31 cellular contexts compared by ENCODE assay signal in the genomic region with DNA sequence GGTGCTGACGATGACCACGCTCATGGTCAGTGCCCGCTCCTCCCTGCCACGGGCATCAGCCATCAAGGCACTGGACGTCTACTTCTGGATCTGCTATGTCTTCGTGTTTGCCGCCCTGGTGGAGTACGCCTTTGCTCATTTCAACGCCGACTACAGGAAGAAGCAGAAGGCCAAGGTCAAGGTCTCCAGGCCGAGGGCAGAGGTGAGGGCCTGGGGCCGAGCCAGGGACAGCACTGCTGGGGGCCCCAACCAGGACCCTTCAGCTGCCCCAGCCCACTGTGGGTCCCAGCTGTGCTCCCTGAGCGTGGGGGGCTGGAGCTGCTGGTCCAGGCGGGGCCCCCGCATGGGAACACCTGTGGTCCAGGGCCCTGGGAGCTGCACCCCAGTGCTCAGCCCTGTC. TPM values are rescaled to one million over a fixed set of nuclear protein-coding genes. Genes with fewer than 3 reads are reported as not detected.
"Had no signal": no experiment of that assay in that cellular context is flagged by ENCODE, and none has a peak within 500 bp of the region (broad histone marks: within the 10 kb centered on the region; RNA-seq: fewer than 3 reads in every experiment).

No MANE protein-coding gene starts in this region.

- H3K27me3 ChIP-seq: ovary, testis, vagina had no signal

- H3K79me2 ChIP-seq: parathyroid adenoma had no signal

- H3K36me3 ChIP-seq: ovary, spleen, suprapubic skin, tibial artery, transverse colon, upper lobe of right lung, vagina had no signal

- ATAC-seq: naive thymus-derived CD8-positive, alpha-beta T cell; natural killer cell treated with Interleukin-12 subunit alpha and Interleukin-12 subunit beta and Interleukin-15 and Interleukin-18, amount 100 ng/mL, for 72 hours; psoas muscle; right cardiac atrium; sciatic nerve; stimulated activated memory B cell treated with anti-CD40 and anti-IgM and Interleukin-4, amounts not matched to agents 10 μg/mL and 1 μg/mL and 100 μg/mL, for 72 hours; stimulated activated naive CD8-positive, alpha-beta T cell treated with anti-CD3 and anti-CD28 coated beads, Interleukin-15, amount 100 ng/mL, for 72 hours; stimulated activated naive CD8-positive, alpha-beta T cell treated with anti-CD3 and anti-CD28 coated beads, Interleukin-15, Interleukin-2, amounts not matched to agents 100 U/mL and 50 U/mL, for 24 hours; upper lobe of right lung had no signal

- H3K9me3 ChIP-seq: ovary, psoas muscle, spleen, suprapubic skin, testis, tibial artery, transverse colon, upper lobe of right lung, vagina had no signal

- DNase-seq: naive thymus-derived CD8-positive, alpha-beta T cell; nephron progenitor cell; occipital lobe; ovary; psoas muscle; right cardiac atrium; spleen; stimulated activated CD4-positive, alpha-beta T cell treated with anti-CD3 and anti-CD28 coated beads, Interleukin-12 subunit alpha, Interleukin-12 subunit beta, amount 100 ng/mL, for 4 hours; stimulated activated CD4-positive, alpha-beta T cell treated with anti-CD3 and anti-CD28 coated beads, Interleukin-1b, Interleukin-23, amount 100 ng/mL, for 48 hours; stimulated activated CD4-positive, alpha-beta T cell treated with anti-CD3 and anti-CD28 coated beads, Interleukin-4, amount 100 ng/mL, for 1 hour; stimulated activated CD4-positive, alpha-beta T cell treated with anti-CD3 and anti-CD28 coated beads, Interleukin-4, amount 100 ng/mL, for 4 hours; stimulated activated CD8-positive, alpha-beta memory T cell treated with anti-CD3 and anti-CD28 coated beads, Interleukin-4, amount 100 ng/mL, for 48 hours; stimulated activated naive CD4-positive, alpha-beta T cell; stimulated activated naive CD8-positive, alpha-beta T cell treated with anti-CD3 and anti-CD28 coated beads, Interleukin-15, amount 100 ng/mL, for 72 hours; stimulated activated naive CD8-positive, alpha-beta T cell treated with anti-CD3 and anti-CD28 coated beads, Interleukin-15, Interleukin-2, amounts not matched to agents 100 U/mL and 50 U/mL, for 24 hours; substantia nigra; testis; tibial artery; transverse colon; upper lobe of right lung had no signal

- H3K4me3 ChIP-seq: ovary, psoas muscle, skin epidermis, smooth muscle cell, spleen, suprapubic skin, testis, tibial artery, transverse colon, upper lobe of right lung, vagina had no signal

- H2AFZ ChIP-seq: parathyroid adenoma had no signal

- H3K9ac ChIP-seq: parathyroid adenoma had no signal

- H3K4me2 ChIP-seq: smooth muscle cell had no signal

- H3K27ac ChIP-seq: ovary, parathyroid adenoma, psoas muscle, skin epidermis, spleen, suprapubic skin, testis, tibial artery, transverse colon, upper lobe of right lung, vagina had no signal

- H3K4me1 ChIP-seq: parathyroid adenoma, transverse colon, vagina had no signal

RNA-seq across cellular contexts. Expression of a gene that starts 10.4 kb away (rescaled TPM):
- total RNA-seq: naive thymus-derived CD8-positive, alpha-beta T cell; natural killer cell treated with Interleukin-12 subunit alpha and Interleukin-12 subunit beta and Interleukin-15 and Interleukin-18, amount 100 ng/mL, for 72 hours; osteoblast; progenitor cell of endocrine pancreas; renal cortical epithelial cell; sciatic nerve; smooth muscle cell; transverse colon; vagina had no signal
- polyA plus RNA-seq: naive thymus-derived CD8-positive, alpha-beta T cell; smooth muscle cell had no signal

RNA-seq across cellular contexts. Expression of a gene that starts 26.0 kb away (rescaled TPM):
- total RNA-seq: naive thymus-derived CD8-positive, alpha-beta T cell; natural killer cell treated with Interleukin-12 subunit alpha and Interleukin-12 subunit beta and Interleukin-15 and Interleukin-18, amount 100 ng/mL, for 72 hours; osteoblast; psoas muscle; renal cortical epithelial cell; right cardiac atrium; smooth muscle cell; suprapubic skin; transverse colon; vagina had no signal
- polyA plus RNA-seq: naive thymus-derived CD8-positive, alpha-beta T cell; smooth muscle cell had no signal
